ENCODE assay signal across 10 cellular contexts in genomic region chrX:66015152-66015827, GRCh38. TPM values are rescaled to one million over a fixed set of nuclear protein-coding genes. Genes with fewer than 3 reads are reported as not detected.
DNase-seq lines count a peak whose midpoint lies in the region; ATAC-seq and TF ChIP-seq lines count a peak whose summit lies in the region.
"Had no signal": no experiment of that assay in that cellular context is flagged by ENCODE, and none has a peak within 500 bp of the region (broad histone marks: within the 10 kb centered on the region; RNA-seq: fewer than 3 reads in every experiment).

No MANE protein-coding gene starts in this region.

- no peaks in the 10 kb centered on the region for H3K9me3 ChIP-seq in stomach
- no peaks in the 10 kb centered on the region for H3K9me3 ChIP-seq in sigmoid colon

- POLR2A ChIA-PET in HEK293T (lab: Yijun Ruan, JAX): no interaction called here

- peak overlapping the region; percentile 64 for H3K4me3 Mint-ChIP-seq in activated CD4-positive, alpha-beta T cell treated with anti-CD3 and anti-CD28 coated beads, Interleukin-2, amount 10 ng/mL, durations not matched to agents 24 days and 14 days
- peak overlapping the region; percentile 49 for H3K4me3 Mint-ChIP-seq in activated naive CD8-positive, alpha-beta T cell treated with anti-CD3 and anti-CD28 coated beads, Interleukin-2, amount 50 U/mL, for 24 hours

- no peak for TF ChIP-seq CTCF in stomach (IDR thresholded peaks at IDR 0.05)
- TF ChIP-seq CTCF in sigmoid colon (IDR thresholded peaks at IDR 0.05): no peak

- H3K27me3 Mint-ChIP-seq in activated CD4-positive, alpha-beta T cell treated with anti-CD3 and anti-CD28 coated beads, Interleukin-2, amount 10 ng/mL, durations not matched to agents 24 days and 14 days: no peaks in the 10 kb centered on the region
- no peaks in the 10 kb centered on the region for H3K27me3 Mint-ChIP-seq in activated naive CD8-positive, alpha-beta T cell treated with anti-CD3 and anti-CD28 coated beads, Interleukin-2, amount 50 U/mL, for 24 hours

- WGBS in stomach, 5 donors: 36 to 64% (median 49%) methylated on average over 2 of the region's 2 CpGs
- 43 to 89% methylated on average over 2 of the region's 2 CpGs for WGBS in sigmoid colon, 2 donors

- TF ChIP-seq POLR2A in stomach (IDR thresholded peaks at IDR 0.05): no peak
- no peak for TF ChIP-seq POLR2A in sigmoid colon (IDR thresholded peaks at IDR 0.05)

- H3K36me3 ChIP-seq in stomach (no peaks in the 10 kb centered on the region), sigmoid colon (no peaks in the 10 kb centered on the region)

- peak; percentile 78 for DNase-seq in activated CD4-positive, alpha-beta T cell treated with anti-CD3 and anti-CD28 coated beads, Interleukin-2, amount 10 ng/mL, durations not matched to agents 24 days and 14 days
- DNase-seq in activated CD4-positive, alpha-beta T cell treated with anti-CD3 and anti-CD28 coated beads for 1 hour: no peak
- DNase-seq in activated naive CD8-positive, alpha-beta T cell treated with anti-CD3 and anti-CD28 coated beads, Interleukin-2, amount 50 U/mL, for 24 hours: no peak
- no peak for DNase-seq in stomach
- DNase-seq in GM19238 (ENCODE audit: insufficient read length, low spot score): no peak
- DNase-seq in sigmoid colon: no peak
- DNase-seq in HEK293T (ENCODE audit: extremely low spot score): no peak

- intact Hi-C loops in activated CD4-positive, alpha-beta T cell treated with anti-CD3 and anti-CD28 coated beads, Interleukin-2, amount 10 ng/mL, durations not matched to agents 24 days and 14 days (cut with micrococcal nuclease): loop anchor here (10.0 kb wide), 2 partner anchors 190 to 710 kb away; no protein-coding TSS in a partner anchor
- intact Hi-C loops in stomach (cut with DNase I; ENCODE audit: low total_unique reads): no loop called here
- intact Hi-C loops in sigmoid colon (cut with DNase I): no loop called here

- H3K9me3 Mint-ChIP-seq in activated CD4-positive, alpha-beta T cell treated with anti-CD3 and anti-CD28 coated beads, Interleukin-2, amount 10 ng/mL, durations not matched to agents 24 days and 14 days: no peaks in the 10 kb centered on the region
- H3K9me3 Mint-ChIP-seq in activated naive CD8-positive, alpha-beta T cell treated with anti-CD3 and anti-CD28 coated beads, Interleukin-2, amount 50 U/mL, for 24 hours: no peaks in the 10 kb centered on the region

- CTCF ChIA-PET in HEK293T (lab: Yijun Ruan, JAX): no interaction called here

- H3K27me3 ChIP-seq in stomach (no peaks in the 10 kb centered on the region), sigmoid colon (no peaks in the 10 kb centered on the region)

- TF ChIP-seq EP300 in stomach (IDR thresholded peaks at IDR 0.05): no peak
- TF ChIP-seq EP300 in sigmoid colon (IDR thresholded peaks at IDR 0.05): no peak

- peaks cover 65% of the 10 kb centered on the region for H3K4me1 Mint-ChIP-seq in activated CD4-positive, alpha-beta T cell treated with anti-CD3 and anti-CD28 coated beads, Interleukin-2, amount 10 ng/mL, durations not matched to agents 24 days and 14 days
- H3K4me1 Mint-ChIP-seq in activated naive CD8-positive, alpha-beta T cell treated with anti-CD3 and anti-CD28 coated beads, Interleukin-2, amount 50 U/mL, for 24 hours: peaks cover 85% of the 10 kb centered on the region

- H3K4me1 ChIP-seq in stomach (no peaks in the 10 kb centered on the region), sigmoid colon (no peaks in the 10 kb centered on the region)

- peak overlapping the region; percentile 77 for H3K27ac Mint-ChIP-seq in activated CD4-positive, alpha-beta T cell treated with anti-CD3 and anti-CD28 coated beads, Interleukin-2, amount 10 ng/mL, durations not matched to agents 24 days and 14 days
- H3K27ac Mint-ChIP-seq in activated naive CD8-positive, alpha-beta T cell treated with anti-CD3 and anti-CD28 coated beads, Interleukin-2, amount 50 U/mL, for 24 hours: peak overlapping the region; percentile 68

- H3K4me3 ChIP-seq in stomach: peak overlapping the region; percentile 6 to 27 (median 13)
- peak overlapping the region in 1 of 4 donors; percentile 24 for H3K4me3 ChIP-seq in sigmoid colon

- H3K36me3 Mint-ChIP-seq in activated CD4-positive, alpha-beta T cell treated with anti-CD3 and anti-CD28 coated beads, Interleukin-2, amount 10 ng/mL, durations not matched to agents 24 days and 14 days (ENCODE audit: low read depth): peaks cover 12% of the 10 kb centered on the region
- peaks cover 2% of the 10 kb centered on the region for H3K36me3 Mint-ChIP-seq in activated naive CD8-positive, alpha-beta T cell treated with anti-CD3 and anti-CD28 coated beads, Interleukin-2, amount 50 U/mL, for 24 hours (ENCODE audit: low read depth)

- peak; percentile 43 for ATAC-seq in HG03354 (IDR thresholded peaks at IDR 0.05; ENCODE audit: poor library complexity, severe bottlenecking, unreplicated experiment)
- peak; percentile 42 for ATAC-seq in activated naive CD8-positive, alpha-beta T cell treated with anti-CD3 and anti-CD28 coated beads, Interleukin-2, amount 50 U/mL, for 24 hours

- H3K27ac ChIP-seq in stomach: peak overlapping the region in 4 of 5 donors; percentile 11 to 74 (median 54)
- H3K27ac ChIP-seq in sigmoid colon: peak overlapping the region in 1 of 4 donors; percentile 23

TF ChIP-seq in HEK293T, 16 proteins besides CTCF, POLR2A, EP300 and RAD21:
- TF ChIP-seq L3MBTL2 (conservative IDR thresholded peaks at IDR 0.05): no peak
- no peak for TF ChIP-seq HDGF (IDR thresholded peaks at IDR 0.05; ENCODE audit: borderline replicate concordance)
- TF ChIP-seq BHLHE40 (IDR thresholded peaks at IDR 0.05; ENCODE audit: borderline replicate concordance): no peak
- no peak for TF ChIP-seq CTBP1 (IDR thresholded peaks at IDR 0.05; ENCODE audit: borderline replicate concordance)
- no peak for TF ChIP-seq FOXM1 (IDR thresholded peaks at IDR 0.05; ENCODE audit: borderline replicate concordance)
- TF ChIP-seq FOXA1 (IDR thresholded peaks at IDR 0.05): no peak
- no peak for TF ChIP-seq SUZ12 (IDR thresholded peaks at IDR 0.05)
- no peak for TF ChIP-seq SP1 (IDR thresholded peaks at IDR 0.05)
- no peak for TF ChIP-seq ELF4 (IDR thresholded peaks at IDR 0.05)
TF ChIP-seq in HEK293T: peak in this region for 0.

RNA-seq across cellular contexts. Expression of gene VSIG4, which starts 24.6 kb away (rescaled TPM):
- total RNA-seq in activated CD4-positive, alpha-beta T cell treated with anti-CD3 and anti-CD28 coated beads, Interleukin-2, amount 10 ng/mL, durations not matched to agents 24 days and 14 days: not detected in 2 replicates
- total RNA-seq in stomach (10 to 100 TPM; 17.7 to 45.4 (median 21.3) TPM), sigmoid colon (100 to 1,000 TPM in 3 of 4 donors, 10 to 100 TPM in 1; 44.0 to 213 (median 126) TPM)
- polyA plus RNA-seq in stomach (10 to 100 TPM in 2 of 3 donors, 1 to 10 TPM in 1; 7.9 to 31.9 (median 13.6) TPM), sigmoid colon (100 to 1,000 TPM in 1 of 3 donors, 10 to 100 TPM in 2; 26.0 to 178 (median 36.6) TPM)
- total RNA-seq: epithelial cell of proximal tubule, SK-MEL-5 had no signal

Comparison
In these comparisons a context has a peak if more than half of its experiments do, and no peak if none do; other contexts are left out.
1. RNA of gene VSIG4, which starts 24.6 kb away (total RNA-seq): 44.0 to 213 TPM in sigmoid colon and 17.7 to 45.4 TPM in stomach; not detected in activated CD4-positive, alpha-beta T cell treated with anti-CD3 and anti-CD28 coated beads, Interleukin-2, amount 10 ng/mL, durations not matched to agents 24 days and 14 days; every median in the first group is over 10 times any median in the second.